In genomic region chr6:141152951-141153350, GRCh38 we compare ENCODE assay signal across 15 cellular contexts.
DNase-seq lines count a peak whose midpoint lies in the region; ATAC-seq and TF ChIP-seq lines count a peak whose summit lies in the region.
"Had no signal": no experiment of that assay in that cellular context is flagged by ENCODE, and none has a peak within 500 bp of the region (broad histone marks: within the 10 kb centered on the region; RNA-seq: fewer than 3 reads in every experiment).

No MANE protein-coding gene starts in this region.

- H3K4me1 Mint-ChIP-seq in T-helper 17 cell: peaks cover 13% of the 10 kb centered on the region
- H3K4me1 Mint-ChIP-seq: endodermal cell had no signal

- peak; percentile 17 for DNase-seq in AG08395 (ENCODE audit: low spot score)
- peak; percentile 47 for DNase-seq in GM04503 (ENCODE audit: low read depth)
- no peak for DNase-seq in T-helper 17 cell
- DNase-seq in fibroblast of the aortic adventitia (ENCODE audit: low read depth): peak; percentile 42
- DNase-seq in NOMO-1 treated with DMSO at 0.1 percent for 48 hours (lab: John Stamatoyannopoulos, UW; ENCODE audit: unreplicated experiment): no peak
- DNase-seq in superior temporal gyrus (ENCODE audit: extremely low spot score): no peak
- no peak for DNase-seq in NOMO-1 (lab: John Stamatoyannopoulos, UW; ENCODE audit: unreplicated experiment in 2 of 2)
- DNase-seq: cerebellar nuclear complex, endodermal cell, NCI-H1092 treated with DMSO at 0.1 percent for 48 hours, NCI-H2227 treated with DMSO at 0.1 percent for 48 hours had no signal

- TF ChIP-seq CTCF in fibroblast of the aortic adventitia (IDR thresholded peaks at IDR 0.05; ENCODE audit: insufficient read depth, low read length): no peak

- no peak for ATAC-seq in T-helper 17 cell
- ATAC-seq in HG02870 (IDR thresholded peaks at IDR 0.05; ENCODE audit: unreplicated experiment): no peak
- ATAC-seq: K562 had no signal

- H3K4me3 Mint-ChIP-seq in T-helper 17 cell: no peak overlapping the region
- H3K4me3 Mint-ChIP-seq: activated CD4-positive, alpha-beta memory T cell treated with anti-CD3 and anti-CD28 coated beads for 36 hours; endodermal cell had no signal

- no peaks in the 10 kb centered on the region for H3K9me3 ChIP-seq in T-helper 17 cell (ENCODE audit: control insufficient read depth, low read length, poor library complexity, severe bottlenecking)
- H3K9me3 ChIP-seq: suprapubic skin had no signal

- H3K27ac Mint-ChIP-seq in T-helper 17 cell: peak overlapping the region; percentile 17
- H3K27ac Mint-ChIP-seq: activated CD4-positive, alpha-beta memory T cell treated with anti-CD3 and anti-CD28 coated beads for 36 hours; endodermal cell had no signal

- no peak overlapping the region for H3K4me3 ChIP-seq in fibroblast of the aortic adventitia (ENCODE audit: low read depth, low read length)
- H3K4me3 ChIP-seq: K562, suprapubic skin had no signal

- no peaks in the 10 kb centered on the region for H3K36me3 Mint-ChIP-seq in T-helper 17 cell (ENCODE audit: low read depth)

- no peaks in the 10 kb centered on the region for H3K27me3 Mint-ChIP-seq in T-helper 17 cell
- H3K27me3 Mint-ChIP-seq: activated CD4-positive, alpha-beta memory T cell treated with anti-CD3 and anti-CD28 coated beads for 36 hours had no signal

Comparison
In these comparisons a context has a peak if more than half of its experiments do, and no peak if none do; other contexts are left out.
1. DNase-seq: peak in AG08395 (single experiment), GM04503 (single experiment) and fibroblast of the aortic adventitia (single experiment); none in T-helper 17 cell (0 of 3), NOMO-1 treated with DMSO at 0.1 percent for 48 hours (single experiment), superior temporal gyrus (single experiment) and NOMO-1 (0 of 2).